Comparison of ENCODE assay signal across 9 cellular contexts in the genomic region with DNA sequence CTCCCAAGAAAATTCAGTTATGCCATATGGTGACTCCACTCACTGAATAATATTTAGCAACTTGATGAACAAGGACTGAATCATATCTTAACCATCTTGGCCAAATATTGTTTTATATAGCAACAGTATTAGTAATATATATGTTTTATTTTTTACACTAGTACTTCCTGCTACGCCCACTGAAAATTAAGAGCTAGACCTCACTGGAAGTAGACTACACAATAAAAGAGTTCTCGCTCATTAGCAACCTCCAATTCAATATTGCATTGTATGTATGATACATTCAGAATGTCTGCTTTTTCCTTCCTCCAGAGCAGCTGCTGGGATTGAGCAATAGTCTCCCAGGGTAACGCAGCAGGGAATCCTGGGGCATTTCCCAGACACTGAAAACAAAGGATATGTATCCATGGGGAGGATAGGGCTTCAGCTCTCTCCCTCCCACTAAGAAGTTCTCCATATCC. TPM values are rescaled to one million over a fixed set of nuclear protein-coding genes. Genes with fewer than 3 reads are reported as not detected.
DNase-seq lines count a peak whose midpoint lies in the region; ATAC-seq, FAIRE-seq and TF ChIP-seq lines count a peak whose summit lies in the region.
"Had no signal": no experiment of that assay in that cellular context is flagged by ENCODE, and none has a peak within 500 bp of the region (broad histone marks: within the 10 kb centered on the region; RNA-seq: fewer than 3 reads in every experiment).

No MANE protein-coding gene starts in this region.

- ATAC-seq in CD8-positive, alpha-beta T cell: no peak

- H3K27ac ChIP-seq in SJCRH30 (peak overlapping the region; percentile 25), small intestine (ENCODE audit: low read depth in 1 of 2, low read length in 1 of 2) (peak overlapping the region in 1 of 2 donors; percentile 51)
- no peak overlapping the region for H3K27ac ChIP-seq in CD8-positive, alpha-beta T cell (ENCODE audit: low read depth, low read length)

- POLR2A ChIA-PET in CD8-positive, alpha-beta T cell (lab: Charles Lee): interaction anchor here (2.0 kb wide), 1 partner anchor 14 kb away, joined by 9 read pairs; a partner anchor contains a TSS

- peaks cover 27% of the 10 kb centered on the region for H3K4me1 Mint-ChIP-seq in CD8-positive, alpha-beta T cell (ENCODE audit: low read depth)

- H3K36me3 Mint-ChIP-seq in CD8-positive, alpha-beta T cell: no peaks in the 10 kb centered on the region

- H3K27ac Mint-ChIP-seq in CD8-positive, alpha-beta T cell: no peak overlapping the region

- H3K4me3 Mint-ChIP-seq in CD8-positive, alpha-beta T cell: no peak overlapping the region

- DNase-seq in NCI-H2196 (lab: John Stamatoyannopoulos, UW; ENCODE audit: unreplicated experiment) (peak; percentile 29), NCI-H2196 treated with DMSO at 0.1 percent for 48 hours (lab: John Stamatoyannopoulos, UW; ENCODE audit: unreplicated experiment) (no peak), SJCRH30 (peak; percentile 55 to 78), fibroblast of villous mesenchyme (ENCODE audit: low read depth) (peak; percentile 82), small intestine (peak; percentile 36), RPMI8226 (no peak), SKM-1 treated with dmso at 0.1 percent for 144 hours (lab: John Stamatoyannopoulos, UW; ENCODE audit: unreplicated experiment) (no peak)
- DNase-seq in CD8-positive, alpha-beta T cell: no peak
- DNase-seq: Kasumi-1 had no signal

- H3K4me3 ChIP-seq in SJCRH30 (no peak overlapping the region), fibroblast of villous mesenchyme (ENCODE audit: low read depth, low read length) (no peak overlapping the region), small intestine (ENCODE audit: low read depth in 1 of 2, low read length in 2 of 2) (no peak overlapping the region)
- H3K4me3 ChIP-seq in CD8-positive, alpha-beta T cell (ENCODE audit: low read depth, low read length): no peak overlapping the region

- H3K27me3 ChIP-seq in SJCRH30: no peaks in the 10 kb centered on the region
- H3K27me3 ChIP-seq in small intestine (ENCODE audit: control insufficient read depth in 2 of 2, insufficient read depth in 2 of 2, low read length in 2 of 2): no peaks in the 10 kb centered on the region
- H3K27me3 ChIP-seq in CD8-positive, alpha-beta T cell (ENCODE audit: insufficient read depth, low read length): no peaks in the 10 kb centered on the region

- intact Hi-C loops in CD8-positive, alpha-beta T cell (cut with DNase I, micrococcal nuclease): no loop called here

- WGBS in small intestine, 3 donors: 13 to 43% (median 24%) methylated on average over 3 of the region's 3 CpGs

- H3K9me3 ChIP-seq in SJCRH30 (replicated peaks) (no peaks in the 10 kb centered on the region), small intestine (ENCODE audit: control insufficient read depth, low read depth) (no peaks in the 10 kb centered on the region)
- no peaks in the 10 kb centered on the region for H3K9me3 ChIP-seq in CD8-positive, alpha-beta T cell (ENCODE audit: low read length)

- H3K27me3 Mint-ChIP-seq in CD8-positive, alpha-beta T cell (ENCODE audit: low read depth): no peaks in the 10 kb centered on the region

- peaks cover 1% of the 10 kb centered on the region for H3K9me3 Mint-ChIP-seq in CD8-positive, alpha-beta T cell

- H3K4me1 ChIP-seq in SJCRH30 (peaks cover 14% of the 10 kb centered on the region), small intestine (ENCODE audit: control insufficient read depth in 2 of 2, insufficient read depth in 1 of 2, low read depth in 1 of 2, low read length in 1 of 2) (no peaks in the 10 kb centered on the region)
- peaks cover 9% of the 10 kb centered on the region for H3K4me1 ChIP-seq in CD8-positive, alpha-beta T cell (ENCODE audit: insufficient read depth, low read length)

- CTCF ChIA-PET in CD8-positive, alpha-beta T cell (lab: Charles Lee): interaction anchor here (0.7 kb wide), 1 partner anchor 759 kb away, joined by 3 read pairs; no protein-coding TSS in a partner anchor

- H3K36me3 ChIP-seq in SJCRH30: no peaks in the 10 kb centered on the region
- H3K36me3 ChIP-seq in small intestine (ENCODE audit: control insufficient read depth in 2 of 2, insufficient read depth in 2 of 2, low read length in 2 of 2): no peaks in the 10 kb centered on the region
- no peaks in the 10 kb centered on the region for H3K36me3 ChIP-seq in CD8-positive, alpha-beta T cell (ENCODE audit: insufficient read depth, low read length)

- FAIRE-seq in small intestine (lab: Jason Lieb, UNC): no peak

- no peak for TF ChIP-seq CTCF in fibroblast of villous mesenchyme (IDR thresholded peaks at IDR 0.05; ENCODE audit: insufficient read depth, low read depth, low read length)
- TF ChIP-seq CTCF in CD8-positive, alpha-beta T cell (IDR thresholded peaks at IDR 0.05): no peak

RNA-seq across cellular contexts. Expression of a gene that starts 14.0 kb away (rescaled TPM):
- 63.7 and 67.9 TPM in 2 replicates for total RNA-seq in SJCRH30 (2014; rRNA removed; shearing (Covaris generic))
- 28.0 and 28.9 TPM in 2 replicates for total RNA-seq in fibroblast of villous mesenchyme
- polyA plus RNA-seq in small intestine: 10 to 100 TPM in 2 of 3 donors, 1 to 10 TPM in 1; 7.3 to 20.1 (median 17.2) TPM
- total RNA-seq in CD8-positive, alpha-beta T cell: 10 to 100 TPM; 46.6 to 54.4 TPM

Comparison
In these comparisons a context has a peak if more than half of its experiments do, and no peak if none do; other contexts are left out.
1. DNase-seq: peak in NCI-H2196 (single experiment), SJCRH30 (2 of 2), fibroblast of villous mesenchyme (single experiment) and small intestine (single experiment); none in NCI-H2196 treated with DMSO at 0.1 percent for 48 hours (single experiment), RPMI8226 (single experiment), CD8-positive, alpha-beta T cell (0 of 7) and SKM-1 treated with dmso at 0.1 percent for 144 hours (single experiment).